ENCODE assay signal across 26 cellular contexts in genomic region chr5:39079147-39079546, GRCh38.
"Had no signal": no experiment of that assay in that cellular context is flagged by ENCODE, and none has a peak within 500 bp of the region (broad histone marks: within the 10 kb centered on the region; RNA-seq: fewer than 3 reads in every experiment).

No MANE protein-coding gene starts in this region.

- H3K36me3 ChIP-seq: brain microvascular endothelial cell, cardiac muscle cell had no signal

- H3K27ac ChIP-seq: brain microvascular endothelial cell, cardiac muscle cell, SK-N-MC, VCaP had no signal

- ATAC-seq: activated T-cell treated with anti-CD3 and anti-CD28 coated beads, Interleukin-2, amount 50 U/mL, for 72 hours; Panc1; Right ventricle myocardium inferior had no signal

- H3K27me3 ChIP-seq: brain microvascular endothelial cell, cardiac muscle cell had no signal

- H3K27ac Mint-ChIP-seq: activated CD4-positive, alpha-beta memory T cell treated with anti-CD3 and anti-CD28 coated beads, Interleukin-2, amount 10 ng/mL, durations not matched to agents 7 days and 5 days; activated CD4-positive, alpha-beta T cell treated with anti-CD3 and anti-CD28 coated beads, Interleukin-2, amount 10 ng/mL, durations not matched to agents 7 days and 5 days; activated naive CD4-positive, alpha-beta T cell treated with anti-CD3 and anti-CD28 coated beads, Interleukin-2, amount 10 ng/mL, durations not matched to agents 7 days and 5 days; activated naive CD8-positive, alpha-beta T cell treated with anti-CD3 and anti-CD28 coated beads for 36 hours; activated T-cell treated with anti-CD3 and anti-CD28 coated beads, Interleukin-2, amount 50 U/mL, for 72 hours; activated T-helper 2 cell treated with anti-CD3 and anti-CD28 coated beads, Interferon-gamma antibody, Interleukin-2, Interleukin-4, amounts not matched to agents 10 μg/mL and 5 μg/mL and 100 μg/mL, durations not matched to agents 14 hours and 24 hours and 36 hours had no signal

- H3K36me3 Mint-ChIP-seq: activated naive CD8-positive, alpha-beta T cell treated with anti-CD3 and anti-CD28 coated beads for 36 hours had no signal

- H3K9me3 Mint-ChIP-seq: activated naive CD4-positive, alpha-beta T cell treated with anti-CD3 and anti-CD28 coated beads, Interleukin-2, amount 10 ng/mL, durations not matched to agents 7 days and 5 days; activated T-helper 2 cell treated with anti-CD3 and anti-CD28 coated beads, Interferon-gamma antibody, Interleukin-2, Interleukin-4, amounts not matched to agents 10 μg/mL and 5 μg/mL and 100 μg/mL, durations not matched to agents 14 hours and 24 hours and 36 hours had no signal

- DNase-seq: activated CD4-positive, alpha-beta memory T cell treated with anti-CD3 and anti-CD28 coated beads, Interleukin-2, amount 10 ng/mL, durations not matched to agents 7 days and 5 days; activated CD4-positive, alpha-beta T cell treated with anti-CD3 and anti-CD28 coated beads, Interleukin-2, amount 10 ng/mL, durations not matched to agents 7 days and 5 days; activated CD4-positive, CD25-positive, alpha-beta regulatory T cell; activated CD8-positive, alpha-beta memory T cell treated with anti-CD3 and anti-CD28 coated beads, Interleukin-2, amount 50 U/mL, for 4 hours; activated gamma-delta T cell treated with Interleukin-2 at 50 U/mL for 16 hours; activated naive CD4-positive, alpha-beta T cell treated with anti-CD3 and anti-CD28 coated beads, Interleukin-2, amount 10 ng/mL, durations not matched to agents 7 days and 5 days; activated naive CD8-positive, alpha-beta T cell treated with anti-CD3 and anti-CD28 coated beads for 36 hours; activated T-cell treated with anti-CD3 and anti-CD28 coated beads, Interleukin-2, amount 50 U/mL, for 72 hours; brain microvascular endothelial cell; KG1; NCI-H1092; NCI-H1417; NCI-H1930; NCI-H2171 treated with DMSO at 0.1 percent for 48 hours; NCI-H526; NCI-H774; NK-92 treated with Interleukin-12 subunit alpha and Interleukin-12 subunit beta, amount 100 ng/mL, for 24 hours; OCI-M1; RPMI8226; T-helper 1 cell had no signal

- H3K4me3 Mint-ChIP-seq: activated CD4-positive, alpha-beta memory T cell treated with anti-CD3 and anti-CD28 coated beads, Interleukin-2, amount 10 ng/mL, durations not matched to agents 7 days and 5 days; activated CD4-positive, alpha-beta T cell treated with anti-CD3 and anti-CD28 coated beads, Interleukin-2, amount 10 ng/mL, durations not matched to agents 7 days and 5 days; activated naive CD4-positive, alpha-beta T cell treated with anti-CD3 and anti-CD28 coated beads, Interleukin-2, amount 10 ng/mL, durations not matched to agents 7 days and 5 days; activated naive CD8-positive, alpha-beta T cell treated with anti-CD3 and anti-CD28 coated beads for 36 hours; activated T-cell treated with anti-CD3 and anti-CD28 coated beads, Interleukin-2, amount 50 U/mL, for 72 hours had no signal

- H3K4me3 ChIP-seq: cardiac muscle cell, SK-N-MC had no signal
